In genomic region chr3:46491089-46492070, GRCh38 we compare ENCODE assay signal across 24 cellular contexts. TPM values are rescaled to one million over a fixed set of nuclear protein-coding genes. Genes with fewer than 3 reads are reported as not detected.
DNase-seq lines count a peak whose midpoint lies in the region; ATAC-seq, FAIRE-seq and TF ChIP-seq lines count a peak whose summit lies in the region.
"Had no signal": no experiment of that assay in that cellular context is flagged by ENCODE, and none has a peak within 500 bp of the region (broad histone marks: within the 10 kb centered on the region; RNA-seq: fewer than 3 reads in every experiment).

No MANE protein-coding gene starts in this region.

- no peak overlapping the region for H3K27ac Mint-ChIP-seq in Calu3 (ENCODE audit: unreplicated experiment)

- TF ChIP-seq CTCF in liver (IDR thresholded peaks at IDR 0.05; ENCODE audit: low read depth, low read length, missing input control) (no peak), HepG2 (CRISPR knock-in tag; IDR thresholded peaks at IDR 0.05) (no peak), coronary artery (IDR thresholded peaks at IDR 0.05) (no peak), Calu3 (IDR thresholded peaks at IDR 0.05; ENCODE audit: unreplicated experiment) (no peak), esophagus squamous epithelium (IDR thresholded peaks at IDR 0.05) (no peak), GM10248 (IDR thresholded peaks at IDR 0.05; ENCODE audit: control extremely low read depth, extremely low read depth, low read depth, missing control alignments) (no peak)

- TF ChIP-seq POLR2A in HepG2 (IDR thresholded peaks at IDR 0.05; ENCODE audit: insufficient read depth in 1 of 2, low read depth in 2 of 2, low read length in 2 of 2) (no peak), esophagus squamous epithelium (IDR thresholded peaks at IDR 0.05) (no peak)

- no peak overlapping the region for H2BK5ac ChIP-seq in mesenchymal stem cell (ENCODE audit: low read depth, low read length, poor library complexity, severe bottlenecking)

- WGBS in liver, result 34% methylated on average over 11 of the region's 11 CpGs
- 8% methylated on average over 8 of the region's 11 CpGs for WGBS in HepG2 (ENCODE audit: low lambda C conversion rate)
- WGBS in mesenchymal stem cell, result 88% methylated on average over 7 of the region's 11 CpGs
- WGBS in esophagus squamous epithelium, 2 donors, result 74 to 76% methylated on average over 9 to 10 of the region's 11 CpGs

- H2BK120ac ChIP-seq in mesenchymal stem cell (ENCODE audit: low read depth, low read length), result no peak overlapping the region

- POLR2A ChIA-PET in HepG2 (lab: Yijun Ruan, JAX), result no interaction called here
- POLR2A ChIA-PET in GM10248 (lab: Yijun Ruan, JAX), result no interaction called here

- ATAC-seq in HepG2, result no peak

- no peak overlapping the region for H2AFZ ChIP-seq in HepG2 (ENCODE audit: low read length)
- H2AFZ ChIP-seq in mesenchymal stem cell (ENCODE audit: low read depth, low read length), result no peak overlapping the region
- H2AFZ ChIP-seq: hepatocyte had no signal

- peak; percentile 55 to 69 for TF ChIP-seq RAD21 in liver (IDR thresholded peaks at IDR 0.05)
- no peak for TF ChIP-seq RAD21 in HepG2 (CRISPR knock-in tag; IDR thresholded peaks at IDR 0.05)

- peak overlapping the region; percentile 20 to 48 for H3K27ac ChIP-seq in liver (ENCODE audit: low read depth in 1 of 2, low read length in 2 of 2)
- H3K27ac ChIP-seq in HepG2 (ENCODE audit: extremely low read length, insufficient read depth, low read length), result no peak overlapping the region
- H3K27ac ChIP-seq in coronary artery, result no peak overlapping the region
- H3K27ac ChIP-seq in mesenchymal stem cell (ENCODE audit: low read length, poor library complexity, severe bottlenecking), result no peak overlapping the region
- H3K27ac ChIP-seq in esophagus squamous epithelium, result no peak overlapping the region
- H3K27ac ChIP-seq: hepatocyte, KMS-11, Peyer's patch, SK-N-MC, upper lobe of left lung had no signal

- H3K4me3 ChIP-seq in liver (ENCODE audit: low read depth in 1 of 3, low read length in 3 of 3) (no peak overlapping the region), HepG2 (replicated peaks in 1 of 3; ENCODE audit: insufficient read depth in 1 of 3, low read depth in 2 of 3, low read length in 3 of 3) (no peak overlapping the region), coronary artery (no peak overlapping the region), mesenchymal stem cell (ENCODE audit: insufficient read depth in 1 of 2, low read depth in 1 of 2, low read length in 2 of 2) (no peak overlapping the region), esophagus squamous epithelium (no peak overlapping the region)
- H3K4me3 ChIP-seq: hepatocyte, Peyer's patch, SK-N-MC, upper lobe of left lung had no signal

- H3K4me1 Mint-ChIP-seq in Calu3 (ENCODE audit: low read depth, unreplicated experiment), result peaks cover 11% of the 10 kb centered on the region

- peak overlapping the region in 1 of 2 experiments; percentile 45 for H2BK12ac ChIP-seq in mesenchymal stem cell (ENCODE audit: low read length in 2 of 2)

- H4K91ac ChIP-seq in mesenchymal stem cell (ENCODE audit: low read length), result peak overlapping the region; percentile 27

- H3K27me3 ChIP-seq in liver (ENCODE audit: control insufficient read depth in 4 of 4, insufficient read depth in 4 of 4, low read length in 3 of 4) (no peaks in the 10 kb centered on the region), HepG2 (ENCODE audit: control insufficient read depth in 1 of 2, insufficient read depth in 2 of 2, low read length in 2 of 2) (no peaks in the 10 kb centered on the region; a peak in 1 of 5 replicates), mesenchymal stem cell (ENCODE audit: control insufficient read depth in 1 of 2, insufficient read depth in 1 of 2, low read length in 2 of 2) (peaks cover 0 to 14% of the 10 kb centered on the region in 2 experiments), esophagus squamous epithelium (peaks cover 0 to 14% (median 0%) of the 10 kb centered on the region in 4 donors)
- H3K27me3 ChIP-seq: hepatocyte, Peyer's patch, upper lobe of left lung had no signal

- peak overlapping the region; percentile 23 for H2BK15ac ChIP-seq in mesenchymal stem cell (ENCODE audit: low read depth, poor library complexity, severe bottlenecking)

- H3K4me1 ChIP-seq in liver (ENCODE audit: control insufficient read depth in 4 of 4, insufficient read depth in 4 of 4, low read length in 3 of 4) (peaks cover 2 to 47% (median 42%) of the 10 kb centered on the region in 4 donors), HepG2 (ENCODE audit: insufficient read depth, low read length) (no peaks in the 10 kb centered on the region; the same call in 1 of the 2 replicates), mesenchymal stem cell (ENCODE audit: control insufficient read depth, insufficient read depth, low read depth, low read length) (peaks cover 7% of the 10 kb centered on the region), esophagus squamous epithelium (peaks cover 0 to 8% (median 4%) of the 10 kb centered on the region in 3 donors)

- no peaks in the 10 kb centered on the region for H3K36me3 Mint-ChIP-seq in Calu3 (ENCODE audit: insufficient read depth, unreplicated experiment)

- H3K14ac ChIP-seq in mesenchymal stem cell (ENCODE audit: low read length in 2 of 2), result no peak overlapping the region

- no peak overlapping the region for H3K4ac ChIP-seq in mesenchymal stem cell (ENCODE audit: low read depth in 1 of 2, low read length in 2 of 2)

- no peak overlapping the region for H2AK5ac ChIP-seq in mesenchymal stem cell (ENCODE audit: low read length, severe bottlenecking)

- DNase-seq in HepG2 (ENCODE audit: low spot score), result no peak
- DNase-seq in coronary artery (ENCODE audit: low spot score), result peak; percentile 22
- DNase-seq in mesenchymal stem cell, result no peak
- no peak for DNase-seq in Calu3
- no peak for DNase-seq in CD1c-positive myeloid dendritic cell (ENCODE audit: extremely low spot score)
- DNase-seq in esophagus squamous epithelium (lab: John Stamatoyannopoulos, UW), result no peak
- DNase-seq in GM10248 (ENCODE audit: extremely low spot score), result no peak
- DNase-seq: ACHN; activated CD4-positive, alpha-beta T cell treated with anti-CD3 and anti-CD28 coated beads for 48 hours; activated gamma-delta T cell treated with Interleukin-2 at 50 U/mL for 16 hours; amygdala; effector CD4-positive, alpha-beta T cell; kidney; midbrain; NCI-H1417; Peyer's patch; stimulated activated naive CD4-positive, alpha-beta T cell; upper lobe of left lung had no signal

- H3K27me3 Mint-ChIP-seq in Calu3 (ENCODE audit: unreplicated experiment), result no peaks in the 10 kb centered on the region

- no peaks in the 10 kb centered on the region for H3K9me3 Mint-ChIP-seq in Calu3 (ENCODE audit: low read depth, unreplicated experiment)

- no peaks in the 10 kb centered on the region for H3K9me3 ChIP-seq in liver (ENCODE audit: control insufficient read depth in 4 of 4, low read length in 3 of 4)
- H3K9me3 ChIP-seq in HepG2 (ENCODE audit: low read length), result no peaks in the 10 kb centered on the region
- no peaks in the 10 kb centered on the region for H3K9me3 ChIP-seq in mesenchymal stem cell (ENCODE audit: control insufficient read depth, low read length)
- H3K9me3 ChIP-seq in esophagus squamous epithelium, result no peaks in the 10 kb centered on the region
- H3K9me3 ChIP-seq: Peyer's patch, upper lobe of left lung had no signal

- no peaks in the 10 kb centered on the region for H3K79me1 ChIP-seq in mesenchymal stem cell (replicated peaks; ENCODE audit: low read length, poor library complexity, severe bottlenecking)

- intact Hi-C loops in HepG2 (cut with micrococcal nuclease; ENCODE audit: unreplicated experiment) (no loop called here), Calu3 (cut with micrococcal nuclease; ENCODE audit: unreplicated experiment) (no loop called here), esophagus squamous epithelium (cut with DNase I) (no loop called here)

- H3K9ac ChIP-seq in liver (ENCODE audit: low read depth in 1 of 2, low read length in 2 of 2) (no peak overlapping the region), HepG2 (ENCODE audit: insufficient read depth, low read depth, low read length) (no peak overlapping the region), mesenchymal stem cell (ENCODE audit: low read length) (no peak overlapping the region)
- H3K9ac ChIP-seq: KMS-11 had no signal

- H3K79me2 ChIP-seq in HepG2 (ENCODE audit: insufficient read depth, low read length), result no peaks in the 10 kb centered on the region
- H3K79me2 ChIP-seq: hepatocyte had no signal

- no peak for FAIRE-seq in HepG2 (lab: Jason Lieb, UNC)
- FAIRE-seq: kidney, TTC549 had no signal

- H3K4me3 Mint-ChIP-seq in Calu3 (ENCODE audit: low read depth, unreplicated experiment), result no peak overlapping the region
- H3K4me3 Mint-ChIP-seq: neural crest cell had no signal

- TF ChIP-seq EP300 in HepG2 (IDR thresholded peaks at IDR 0.05; ENCODE audit: low read depth in 2 of 2, low read length in 2 of 2), result no peak
- no peak for TF ChIP-seq EP300 in HepG2 (CRISPR knock-in tag; IDR thresholded peaks at IDR 0.05; ENCODE audit: borderline replicate concordance)

- in situ Hi-C loops in HepG2 (cut with HindIII; ENCODE audit: extremely low pct_ligation_motif_present, low pct_unique_long_range_greater_than_20kb), result loop anchor here (5.0 kb wide), 1 partner anchor 66 kb away; no protein-coding TSS in a partner anchor

- BruUV-seq in HepG2 (replicated peaks; lab: Mats Ljungman, UMichigan) (no TSS peak), Calu3 (replicated peaks; lab: Mats Ljungman, UMichigan) (no TSS peak)

- no peak overlapping the region for H3K23ac ChIP-seq in mesenchymal stem cell (ENCODE audit: low read length in 2 of 2)

- no peaks in the 10 kb centered on the region for H4K20me1 ChIP-seq in HepG2 (ENCODE audit: insufficient read depth, low read length)

- H3K4me2 ChIP-seq in HepG2 (ENCODE audit: low read depth, low read length) (no peak overlapping the region), mesenchymal stem cell (ENCODE audit: low read length, poor library complexity, severe bottlenecking) (no peak overlapping the region)
- H3K4me2 ChIP-seq: hepatocyte, KMS-11 had no signal

- H3K36me3 ChIP-seq in liver (ENCODE audit: control insufficient read depth in 4 of 4, insufficient read depth in 3 of 4, low read depth in 1 of 4, low read length in 3 of 4) (no peaks in the 10 kb centered on the region), HepG2 (replicated peaks in 1 of 2; ENCODE audit: control insufficient read depth in 1 of 2, insufficient read depth in 2 of 2, low read length in 2 of 2) (no peaks in the 10 kb centered on the region), mesenchymal stem cell (ENCODE audit: control insufficient read depth in 1 of 2, insufficient read depth in 2 of 2, low read depth in 1 of 2, low read length in 2 of 2) (no peaks in the 10 kb centered on the region), esophagus squamous epithelium (no peaks in the 10 kb centered on the region)
- H3K36me3 ChIP-seq: Peyer's patch, upper lobe of left lung had no signal

- no peak overlapping the region for H3K18ac ChIP-seq in mesenchymal stem cell (ENCODE audit: low read depth in 1 of 2, low read length in 2 of 2)

- CTCF ChIA-PET in HepG2 (lab: Yijun Ruan, JAX; ENCODE audit: low intra/inter-chr PET ratio, low total read pairs), result interaction anchor here (1.9 kb wide), 1 partner anchor 67 kb away, joined by 4 read pairs; no protein-coding TSS in a partner anchor
- CTCF ChIA-PET in Calu3 (lab: Charles Lee), result no interaction called here
- CTCF ChIA-PET in GM10248 (lab: Yijun Ruan, JAX), result interaction anchor here (1.4 to 7.3 kb wide), 4 partner anchors 9 to 139 kb away, joined by 10 to 168 read pairs (median 106); partner anchors contain the start of gene RTP3

- no peak overlapping the region for H4K8ac ChIP-seq in mesenchymal stem cell (ENCODE audit: low read length)

RNA-seq across cellular contexts. Expression of gene RTP3, which starts 6.4 kb away (rescaled TPM):
- 10 to 100 TPM in 1 of 2 donors, 1 to 10 TPM in 1; 1.0 to 35.1 TPM for total RNA-seq in liver
- polyA plus RNA-seq in liver, result 10 to 100 TPM; 18.1 to 61.7 TPM
- 0.09 TPM in 1 of 2 replicates, not detected in the other for total RNA-seq in HepG2 (2016; rRNA removed; fragmentation: Illumina TruSeq; extraction: Trizol)
- total RNA-seq in HepG2 (2016; cell fraction: cytosol; rRNA removed; fragmentation: Illumina TruSeq; extraction: Trizol; ENCODE audit: low read depth), result not detected in 2 replicates
- total RNA-seq in HepG2 (2016; cell fraction: insoluble cytoplasmic fraction; rRNA removed; fragmentation: Illumina TruSeq; extraction: Trizol), result not detected in 2 replicates
- not detected in 2 replicates for total RNA-seq in HepG2 (2016; cell fraction: membrane; rRNA removed; fragmentation: Illumina TruSeq; extraction: Trizol)
- not detected in 2 replicates for total RNA-seq in HepG2 (2016; cell fraction: nucleus; rRNA removed; fragmentation: Illumina TruSeq; extraction: Trizol)
- not detected in 2 replicates for polyA plus RNA-seq in HepG2 (2011; rRNA removed)
- polyA plus RNA-seq in HepG2 (2011; cell fraction: cytosol; rRNA removed), result 0.05 and 0.06 TPM in 2 replicates
- polyA plus RNA-seq in HepG2 (2011; cell fraction: nucleus; rRNA removed), result not detected in 2 replicates
- polyA plus RNA-seq in HepG2 (2012), result 0.13 TPM in 1 of 2 replicates, not detected in the other
- polyA plus RNA-seq in HepG2 (2016; cell fraction: cytosol; fragmentation: Illumina TruSeq; extraction: Trizol; ENCODE audit: low read depth), result not detected in 2 replicates
- not detected in 2 replicates for polyA plus RNA-seq in HepG2 (2016; cell fraction: insoluble cytoplasmic fraction; fragmentation: Illumina TruSeq; extraction: Trizol; ENCODE audit: low read depth)
- not detected in 2 replicates for polyA plus RNA-seq in HepG2 (2016; cell fraction: membrane; fragmentation: Illumina TruSeq; extraction: Trizol; ENCODE audit: low read depth)
- not detected in 2 replicates for polyA plus RNA-seq in HepG2 (2016; cell fraction: nucleus; fragmentation: Illumina TruSeq; extraction: Trizol; ENCODE audit: insufficient read depth, low read depth)
- not detected in 2 replicates for polyA minus RNA-seq in HepG2 (2011; rRNA and poly(A)+ RNA removed; ENCODE audit: low replicate concordance)
- not detected in 2 replicates for polyA minus RNA-seq in HepG2 (2011; cell fraction: cytosol; rRNA and poly(A)+ RNA removed)
- not detected in 2 replicates for polyA minus RNA-seq in HepG2 (2011; cell fraction: nucleus; rRNA and poly(A)+ RNA removed)
- not detected for polyA plus RNA-seq in mesenchymal stem cell (2013, experiment 1 of 2)
- polyA plus RNA-seq in mesenchymal stem cell (2013, experiment 2 of 2), result not detected
- not detected in 2 replicates for total RNA-seq in Calu3 (2022)
- total RNA-seq in esophagus squamous epithelium, result not detected
- total RNA-seq: kidney, neural crest cell, Peyer's patch, upper lobe of left lung had no signal

RNA-seq across cellular contexts. Expression of gene LTF, which starts 26.7 kb away (rescaled TPM):
- total RNA-seq in liver (10 to 100 TPM in 1 of 2 donors, under 1 TPM in 1; 0.92 to 14.7 TPM), HepG2 (2016; rRNA removed; fragmentation: Illumina TruSeq; extraction: Trizol) (not detected in 2 replicates), Calu3 (2022) (not detected in 2 replicates), esophagus squamous epithelium (100 to 1,000 TPM in 1 of 4 donors, 1 to 10 TPM in 2, under 1 TPM in 1; 0.57 to 204 (median 2.6) TPM)
- polyA plus RNA-seq in liver (1 to 10 TPM in 1 of 2 donors, under 1 TPM in 1; 0.36 to 1.9 TPM), HepG2 (2011; rRNA removed) (not detected in 2 replicates)
- not detected in 2 replicates for total RNA-seq in HepG2 (2016; cell fraction: cytosol; rRNA removed; fragmentation: Illumina TruSeq; extraction: Trizol; ENCODE audit: low read depth)
- total RNA-seq in HepG2 (2016; cell fraction: insoluble cytoplasmic fraction; rRNA removed; fragmentation: Illumina TruSeq; extraction: Trizol), result not detected in 2 replicates
- not detected in 2 replicates for total RNA-seq in HepG2 (2016; cell fraction: membrane; rRNA removed; fragmentation: Illumina TruSeq; extraction: Trizol)
- not detected in 2 replicates for total RNA-seq in HepG2 (2016; cell fraction: nucleus; rRNA removed; fragmentation: Illumina TruSeq; extraction: Trizol)
- not detected in 2 replicates for polyA plus RNA-seq in HepG2 (2011; cell fraction: cytosol; rRNA removed)
- polyA plus RNA-seq in HepG2 (2011; cell fraction: nucleus; rRNA removed), result not detected in 2 replicates
- not detected in 2 replicates for polyA plus RNA-seq in HepG2 (2012)
- not detected in 2 replicates for polyA plus RNA-seq in HepG2 (2016; cell fraction: cytosol; fragmentation: Illumina TruSeq; extraction: Trizol; ENCODE audit: low read depth)
- polyA plus RNA-seq in HepG2 (2016; cell fraction: insoluble cytoplasmic fraction; fragmentation: Illumina TruSeq; extraction: Trizol; ENCODE audit: low read depth), result not detected in 2 replicates
- not detected in 2 replicates for polyA plus RNA-seq in HepG2 (2016; cell fraction: membrane; fragmentation: Illumina TruSeq; extraction: Trizol; ENCODE audit: low read depth)
- not detected in 2 replicates for polyA plus RNA-seq in HepG2 (2016; cell fraction: nucleus; fragmentation: Illumina TruSeq; extraction: Trizol; ENCODE audit: insufficient read depth, low read depth)
- polyA minus RNA-seq in HepG2 (2011; rRNA and poly(A)+ RNA removed; ENCODE audit: low replicate concordance), result not detected in 2 replicates
- not detected in 2 replicates for polyA minus RNA-seq in HepG2 (2011; cell fraction: cytosol; rRNA and poly(A)+ RNA removed)
- not detected in 2 replicates for polyA minus RNA-seq in HepG2 (2011; cell fraction: nucleus; rRNA and poly(A)+ RNA removed)
- 0.04 TPM for polyA plus RNA-seq in mesenchymal stem cell (2013, experiment 1 of 2)
- 0.04 TPM for polyA plus RNA-seq in mesenchymal stem cell (2013, experiment 2 of 2)
- total RNA-seq: neural crest cell had no signal
- polyA plus RNA-seq: hepatocyte had no signal

Comparison
In these comparisons a context has a peak if more than half of its experiments do, and no peak if none do; other contexts are left out.
1. H3K27ac ChIP-seq: peak in liver (2 of 2); none in HepG2 (single experiment), coronary artery (0 of 2), mesenchymal stem cell (single experiment) and esophagus squamous epithelium (0 of 4).